Comparison of ENCODE assay signal across 8 cellular contexts in the genomic region with DNA sequence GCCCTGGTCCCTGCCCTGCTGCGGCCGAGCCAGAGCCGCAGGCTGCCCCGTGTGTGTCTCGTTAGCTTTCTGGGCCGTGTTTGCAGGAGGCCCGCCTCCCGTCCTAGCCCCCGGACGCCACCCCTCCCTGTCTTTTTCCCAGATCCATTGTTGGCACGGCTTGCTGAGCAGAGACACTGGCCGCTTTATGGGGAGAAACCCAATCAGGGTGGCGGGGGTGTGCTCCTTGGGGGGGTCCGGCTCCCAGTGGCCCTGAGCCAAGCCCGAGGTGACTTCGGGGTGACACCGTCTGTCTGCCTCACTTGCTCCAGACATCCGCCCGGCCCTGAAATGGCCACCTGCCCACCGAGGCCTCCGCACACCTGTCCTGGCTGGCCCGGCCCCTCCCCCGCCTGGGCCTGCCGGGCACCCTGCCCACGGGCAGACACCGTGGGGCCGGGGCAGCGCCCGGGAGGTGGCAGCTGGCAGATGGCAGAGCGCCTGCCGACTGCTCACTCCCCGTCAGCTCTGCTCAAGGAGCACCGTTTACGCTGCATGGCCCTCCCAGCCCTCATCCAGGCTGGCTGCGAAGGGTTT. TPM values are rescaled to one million over a fixed set of nuclear protein-coding genes. Genes with fewer than 3 reads are reported as not detected.
DNase-seq lines count a peak whose midpoint lies in the region; ATAC-seq and TF ChIP-seq lines count a peak whose summit lies in the region.

No MANE protein-coding gene starts in this region.

- CTCF ChIA-PET in Panc1 (lab: Charles Lee) = interaction anchor here (1.2 kb wide), 1 partner anchor 10 kb away, joined by 3 read pairs; no protein-coding TSS in a partner anchor

- intact Hi-C loops in Panc1 (cut with micrococcal nuclease; ENCODE audit: unreplicated experiment) = no loop called here

- H3K27me3 Mint-ChIP-seq in endothelial cell (ENCODE audit: unreplicated experiment) = no peaks in the 10 kb centered on the region
- H3K27me3 Mint-ChIP-seq in progenitor cell of endocrine pancreas = peaks cover 8% of the 10 kb centered on the region

- no peak for ATAC-seq in Panc1
- no peak for ATAC-seq in GM21786 (IDR thresholded peaks at IDR 0.05; ENCODE audit: unreplicated experiment)

- H3K4me1 Mint-ChIP-seq in endothelial cell (ENCODE audit: unreplicated experiment) = no peaks in the 10 kb centered on the region
- H3K4me1 Mint-ChIP-seq in progenitor cell of endocrine pancreas (ENCODE audit: low read depth) = peaks cover 3% of the 10 kb centered on the region

- H3K36me3 Mint-ChIP-seq in endothelial cell (ENCODE audit: low read depth, unreplicated experiment) = no peaks in the 10 kb centered on the region
- H3K36me3 Mint-ChIP-seq in progenitor cell of endocrine pancreas (ENCODE audit: insufficient read depth) = no peaks in the 10 kb centered on the region

- H3K27me3 ChIP-seq in Panc1 (ENCODE audit: control insufficient read depth, insufficient read depth, low read length) = no peaks in the 10 kb centered on the region

- no peak overlapping the region for H3K27ac Mint-ChIP-seq in endothelial cell (ENCODE audit: unreplicated experiment)
- H3K27ac Mint-ChIP-seq in progenitor cell of endocrine pancreas = no peak overlapping the region

- BruUV-seq in Panc1 (replicated peaks; lab: Mats Ljungman, UMichigan) = no TSS peak

- H3K27ac ChIP-seq in Panc1 (ENCODE audit: low read length) = peak overlapping the region; percentile 89

- H3K9me3 ChIP-seq in Panc1 (ENCODE audit: control insufficient read depth, insufficient read depth, low read depth, low read length) = no peaks in the 10 kb centered on the region

- no peak overlapping the region for H3K4me3 ChIP-seq in Panc1 (ENCODE audit: low read depth in 2 of 2, low read length in 2 of 2)

- DNase-seq in DMS153 treated with DMSO at 0.1 percent for 48 hours (lab: John Stamatoyannopoulos, UW; ENCODE audit: unreplicated experiment) = peak; percentile 87
- DNase-seq in Panc1 (ENCODE audit: low read depth, low spot score) = no peak
- peak; percentile 36 for DNase-seq in glomerular visceral epithelial cell (ENCODE audit: extremely low spot score)
- DNase-seq in putamen (ENCODE audit: low spot score) = peak; percentile 92
- no peak for DNase-seq in endothelial cell (ENCODE audit: low spot score)
- no peak for DNase-seq in RPMI8226
- DNase-seq in progenitor cell of endocrine pancreas (ENCODE audit: low spot score, unreplicated experiment) = no peak

- H3K4me3 Mint-ChIP-seq in endothelial cell (ENCODE audit: unreplicated experiment) (no peak overlapping the region), progenitor cell of endocrine pancreas (ENCODE audit: low read depth) (no peak overlapping the region)

- H3K4me1 ChIP-seq in Panc1 (ENCODE audit: control insufficient read depth, insufficient read depth, low read length) = peaks cover 97% of the 10 kb centered on the region

- H3K36me3 ChIP-seq in Panc1 (ENCODE audit: control insufficient read depth, insufficient read depth, low read length) = no peaks in the 10 kb centered on the region

- POLR2A ChIA-PET in Panc1 (lab: Charles Lee) = no interaction called here

- H3K9me3 Mint-ChIP-seq in endothelial cell (ENCODE audit: unreplicated experiment) = no peaks in the 10 kb centered on the region
- no peaks in the 10 kb centered on the region for H3K9me3 Mint-ChIP-seq in progenitor cell of endocrine pancreas (ENCODE audit: low read depth)

- in situ Hi-C loops in Panc1 (cut with HindIII; ENCODE audit: low pct_unique_long_range_greater_than_20kb, low sequenced_read_pairs) = no loop called here

- TF ChIP-seq CTCF in Panc1 (IDR thresholded peaks at IDR 0.05) = no peak
- no peak for TF ChIP-seq CTCF in endothelial cell (IDR thresholded peaks at IDR 0.05; ENCODE audit: unreplicated experiment)
- no peak for TF ChIP-seq CTCF in progenitor cell of endocrine pancreas (IDR thresholded peaks at IDR 0.05; ENCODE audit: unreplicated experiment)

RNA-seq across cellular contexts. Expression of gene PPARA, which starts 43.1 kb away (rescaled TPM):
- 10.7 TPM for total RNA-seq in Panc1 (2021; ENCODE audit: unreplicated experiment)
- 9.2 TPM for polyA plus RNA-seq in Panc1 (2012; ENCODE audit: insufficient read length)
- total RNA-seq in endothelial cell (ENCODE audit: unreplicated experiment) = 12.6 TPM
- 33.5 and 33.6 TPM in 2 replicates for total RNA-seq in progenitor cell of endocrine pancreas

Comparison
In these comparisons a context has a peak if more than half of its experiments do, and no peak if none do; other contexts are left out.
1. DNase-seq: peak in DMS153 treated with DMSO at 0.1 percent for 48 hours (single experiment), glomerular visceral epithelial cell (single experiment) and putamen (single experiment); none in Panc1 (single experiment), endothelial cell (single experiment), RPMI8226 (single experiment) and progenitor cell of endocrine pancreas (single experiment).